ENCODE assay signal across 8 cellular contexts in genomic region chr2:126527836-126528490, GRCh38.
DNase-seq lines count a peak whose midpoint lies in the region; ATAC-seq and TF ChIP-seq lines count a peak whose summit lies in the region.

No MANE protein-coding gene starts in this region.

- H3K4me1 ChIP-seq in mucosa of descending colon (ENCODE audit: low read depth) = no peaks in the 10 kb centered on the region

- H3K27ac Mint-ChIP-seq in activated CD4-positive, alpha-beta T cell treated with anti-CD3 and anti-CD28 coated beads for 36 hours = no peak overlapping the region

- no peak overlapping the region for H3K4me3 Mint-ChIP-seq in activated CD4-positive, alpha-beta T cell treated with anti-CD3 and anti-CD28 coated beads for 36 hours

- H3K9me3 ChIP-seq in mucosa of descending colon = no peaks in the 10 kb centered on the region

- no peaks in the 10 kb centered on the region for H3K36me3 Mint-ChIP-seq in activated CD4-positive, alpha-beta T cell treated with anti-CD3 and anti-CD28 coated beads for 36 hours (ENCODE audit: low read depth)

- ATAC-seq in GM21576 (IDR thresholded peaks at IDR 0.05; ENCODE audit: unreplicated experiment) = peak; percentile 79
- peak; percentile 65 for ATAC-seq in activated CD4-positive, alpha-beta T cell treated with anti-CD3 and anti-CD28 coated beads for 36 hours
- peak; percentile 70 for ATAC-seq in mucosa of descending colon
- ATAC-seq in stimulated activated naive CD8-positive, alpha-beta T cell treated with anti-CD3 and anti-CD28 coated beads, Interleukin-15, Interleukin-2, amounts not matched to agents 100 U/mL and 50 U/mL, for 24 hours = no peak

- H3K4me3 ChIP-seq in coronary artery (no peak overlapping the region), mucosa of descending colon (no peak overlapping the region)

- intact Hi-C loops in activated CD4-positive, alpha-beta T cell treated with anti-CD3 and anti-CD28 coated beads for 36 hours (cut with DNase I, micrococcal nuclease) = loop anchor here (1.0 to 10.0 kb wide), 6 partner anchors 107 to 445 kb away; no protein-coding TSS in a partner anchor
- intact Hi-C loops in mucosa of descending colon (cut with DNase I, micrococcal nuclease) = no loop called here

- peaks cover 3% of the 10 kb centered on the region for H3K27me3 Mint-ChIP-seq in activated CD4-positive, alpha-beta T cell treated with anti-CD3 and anti-CD28 coated beads for 36 hours

- H3K36me3 ChIP-seq in mucosa of descending colon (ENCODE audit: low read depth) = no peaks in the 10 kb centered on the region

- CTCF ChIA-PET in activated CD4-positive, alpha-beta T cell treated with anti-CD3 and anti-CD28 coated beads for 36 hours (lab: Charles Lee) = interaction anchor here (0.6 to 4.9 kb wide), 18 partner anchors 10 to 444 kb away, joined by 3 to 74 read pairs (median 4); no protein-coding TSS in a partner anchor

- POLR2A ChIA-PET in activated CD4-positive, alpha-beta T cell treated with anti-CD3 and anti-CD28 coated beads for 36 hours (lab: Charles Lee) = no interaction called here

- no peaks in the 10 kb centered on the region for H3K9me3 Mint-ChIP-seq in activated CD4-positive, alpha-beta T cell treated with anti-CD3 and anti-CD28 coated beads for 36 hours (ENCODE audit: low read depth)

- no peaks in the 10 kb centered on the region for H3K4me1 Mint-ChIP-seq in activated CD4-positive, alpha-beta T cell treated with anti-CD3 and anti-CD28 coated beads for 36 hours

- TF ChIP-seq CTCF in coronary artery (IDR thresholded peaks at IDR 0.05) (peak; percentile 28), mucosa of descending colon (IDR thresholded peaks at IDR 0.05) (peak; percentile 40)

- H3K27ac ChIP-seq in coronary artery = no peak overlapping the region

- DNase-seq in ELF-1 (ENCODE audit: low read depth, low spot score) (peak; percentile 78), LHCN-M2 (ENCODE audit: low read depth) (peak; percentile 3), coronary artery (ENCODE audit: low spot score) (no peak), mucosa of descending colon (peak in 2 of 3 donors; percentile 51 to 87), NCI-H774 (lab: John Stamatoyannopoulos, UW) (no peak)
- DNase-seq in activated CD4-positive, alpha-beta T cell treated with anti-CD3 and anti-CD28 coated beads for 36 hours = peak; percentile 82
- DNase-seq in stimulated activated naive CD8-positive, alpha-beta T cell treated with anti-CD3 and anti-CD28 coated beads, Interleukin-15, Interleukin-2, amounts not matched to agents 100 U/mL and 50 U/mL, for 24 hours = peak; percentile 75

Comparison
In these comparisons a context has a peak if more than half of its experiments do, and no peak if none do; other contexts are left out.
1. DNase-seq: peak in ELF-1 (single experiment), LHCN-M2 (single experiment), activated CD4-positive, alpha-beta T cell treated with anti-CD3 and anti-CD28 coated beads for 36 hours (single experiment), mucosa of descending colon (2 of 3) and stimulated activated naive CD8-positive, alpha-beta T cell treated with anti-CD3 and anti-CD28 coated beads, Interleukin-15, Interleukin-2, amounts not matched to agents 100 U/mL and 50 U/mL, for 24 hours (single experiment); none in coronary artery (single experiment) and NCI-H774 (single experiment).
2. intact Hi-C loops: an anchor here in activated CD4-positive, alpha-beta T cell treated with anti-CD3 and anti-CD28 coated beads for 36 hours (1.0 to 10.0 kb wide); none called in mucosa of descending colon.